32 cellular contexts compared by ENCODE assay signal in the genomic region with DNA sequence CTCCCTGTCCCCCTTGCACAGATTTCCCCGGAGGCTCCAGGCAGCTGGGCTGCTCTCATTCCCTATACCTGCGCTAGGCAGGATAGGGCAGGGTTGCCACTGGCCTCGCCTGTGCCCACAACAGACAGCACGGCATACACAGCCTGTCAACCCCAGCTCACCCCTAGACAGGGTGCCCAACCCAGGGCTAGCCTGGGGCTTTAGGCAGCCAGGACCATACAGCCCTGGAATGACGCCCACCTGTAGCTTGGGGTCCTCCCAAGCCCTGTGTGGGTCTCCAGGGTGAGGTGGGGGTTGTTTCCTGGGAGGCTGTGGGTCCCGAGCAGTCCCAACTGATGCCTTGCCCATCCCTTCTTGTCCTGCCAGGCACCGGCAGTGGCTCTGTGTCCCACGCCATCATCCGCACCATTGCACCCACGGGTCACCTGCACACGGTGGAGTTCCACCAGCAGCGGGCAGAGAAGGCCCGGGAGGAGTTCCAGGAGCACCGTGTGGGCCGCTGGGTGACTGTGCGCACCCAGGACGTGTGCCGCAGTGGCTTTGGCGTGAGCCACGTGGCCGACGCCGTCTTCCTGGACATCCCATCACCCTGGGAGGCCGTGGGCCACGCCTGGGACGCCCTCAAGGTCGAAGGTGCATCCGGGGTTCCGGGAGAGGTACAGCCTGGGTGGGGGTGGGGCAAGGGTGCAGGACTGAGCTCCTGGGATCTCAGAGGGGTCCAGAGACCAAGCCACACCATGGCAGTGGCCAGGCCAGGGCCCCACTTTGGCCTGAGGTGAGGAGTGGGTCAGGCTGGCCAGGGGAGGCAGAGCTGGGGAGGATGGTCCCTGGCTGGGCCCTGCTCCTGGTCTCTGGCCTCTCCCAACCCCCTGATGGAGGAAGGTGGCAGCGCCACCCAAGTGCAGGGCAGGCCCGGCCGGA. TPM values are rescaled to one million over a fixed set of nuclear protein-coding genes. Genes with fewer than 3 reads are reported as not detected.
A peak's percentile ranks its signal among the peaks of the same experiment; 100 is the strongest.
DNase-seq lines count a peak whose midpoint lies in the region; ATAC-seq, FAIRE-seq and TF ChIP-seq lines count a peak whose summit lies in the region.
"Had no signal": no experiment of that assay in that cellular context is flagged by ENCODE, and none has a peak within 500 bp of the region (broad histone marks: within the 10 kb centered on the region; RNA-seq: fewer than 3 reads in every experiment).

No MANE protein-coding gene starts in this region.

- intact Hi-C loops in GM12878 (cut with micrococcal nuclease; ENCODE audit: unreplicated experiment): no loop called here

- TF ChIP-seq RAD21 in GM12878 (IDR thresholded peaks at IDR 0.05; ENCODE audit: insufficient read depth, low read depth, low read length): no peak

- peak overlapping the region; percentile 100 for H3K27ac ChIP-seq in RWPE1
- H3K27ac ChIP-seq in GM12878 (ENCODE audit: control insufficient read depth, insufficient read depth): no peak overlapping the region
- peak overlapping the region; percentile 90 for H3K27ac ChIP-seq in muscle layer of colon (ENCODE audit: low read depth, low read length)
- peak overlapping the region; percentile 65 to 73 for H3K27ac ChIP-seq in thoracic aorta
- H3K27ac ChIP-seq in WERI-Rb-1: no peak overlapping the region
- H3K27ac ChIP-seq: epithelial cell of prostate, left lung, PC-9 had no signal

- H3K4me3 Mint-ChIP-seq in mesothelial cell of epicardium: no peak overlapping the region
- H3K4me3 Mint-ChIP-seq: GM23338; HFFc6; T-helper 1 cell treated with Interleukin-12 subunit alpha and Interleukin-12 subunit beta and Interleukin-4 antibody, amounts not matched to agents 30 μg/mL and 1 μg/mL, for 36 hours had no signal

- H3K27ac Mint-ChIP-seq in mesothelial cell of epicardium: no peak overlapping the region
- H3K27ac Mint-ChIP-seq: GM23338; HFFc6; memory B cell; progenitor cell of endocrine pancreas; T-helper 1 cell treated with Interleukin-12 subunit alpha and Interleukin-12 subunit beta and Interleukin-4 antibody, amounts not matched to agents 30 μg/mL and 1 μg/mL, for 36 hours had no signal

- peaks cover 0 to 6% of the 10 kb centered on the region in 2 experiments; a peak in 2 of 4 replicates for H3K36me3 ChIP-seq in GM12878 (ENCODE audit: control insufficient read depth in 2 of 2, insufficient read depth in 2 of 2, low read length in 1 of 2)
- peaks cover 14% of the 10 kb centered on the region for H3K36me3 ChIP-seq in muscle layer of colon (ENCODE audit: insufficient read depth, low read length)
- H3K36me3 ChIP-seq in thoracic aorta: peaks cover 3% of the 10 kb centered on the region
- peaks cover 29% of the 10 kb centered on the region for H3K36me3 ChIP-seq in WERI-Rb-1

- H3K79me2 ChIP-seq in GM12878 (ENCODE audit: control insufficient read depth, insufficient read depth, low read length): peaks cover 30% of the 10 kb centered on the region

- DNase-seq in RWPE1 (ENCODE audit: low spot score) (no peak), GM12878 (ENCODE audit: low read depth, low spot score) (no peak), thoracic aorta (ENCODE audit: low spot score) (no peak), WERI-Rb-1 (no peak), cerebellar nuclear complex (lab: John Stamatoyannopoulos, UW) (no peak), mesothelial cell of epicardium (ENCODE audit: low spot score in 2 of 2, unreplicated experiment in 2 of 2) (no peak)
- DNase-seq: activated CD4-positive, alpha-beta T cell treated with anti-CD3 and anti-CD28 coated beads, Interleukin-2, amount 50 U/mL, for 48 hours; COR-L47; DMS79; effector CD8-positive, alpha-beta T cell; HFFc6; IMR-90; left lung; NCI-H2107; PC-9; Right ventricle myocardium superior; stimulated activated naive CD4-positive, alpha-beta T cell had no signal

- RAD21 ChIA-PET in GM12878 (lab: Charles Lee; ENCODE audit: unreplicated experiment): interaction anchor here (1.0 kb wide), 1 partner anchor 14 kb away, joined by 3 read pairs; no protein-coding TSS in a partner anchor

- H3K4me1 Mint-ChIP-seq in mesothelial cell of epicardium: peaks cover 21% of the 10 kb centered on the region

- H3K36me3 Mint-ChIP-seq in mesothelial cell of epicardium: no peaks in the 10 kb centered on the region
- H3K36me3 Mint-ChIP-seq: activated naive CD4-positive, alpha-beta T cell treated with anti-CD3 and anti-CD28 coated beads, Interleukin-2, amount 50 U/mL, for 24 hours had no signal

- H3K27me3 ChIP-seq in GM12878 (replicated peaks in 1 of 2; ENCODE audit: control insufficient read depth in 2 of 2, insufficient read depth in 2 of 2, low read length in 1 of 2) (no peaks in the 10 kb centered on the region), muscle layer of colon (ENCODE audit: control insufficient read depth in 1 of 2, insufficient read depth in 2 of 2, low read length in 2 of 2) (no peaks in the 10 kb centered on the region), thoracic aorta (replicated peaks; ENCODE audit: insufficient read depth) (no peaks in the 10 kb centered on the region), WERI-Rb-1 (ENCODE audit: insufficient read depth, low read depth, severe bottlenecking) (no peaks in the 10 kb centered on the region)
- H3K27me3 ChIP-seq: BLaER1 treated with 17β-estradiol and CSF1 and Interleukin-3, amounts not matched to agents 10 nM and 100 nM; left lung; testis had no signal

- no peaks in the 10 kb centered on the region for H3K9me3 ChIP-seq in GM12878 (replicated peaks; ENCODE audit: control insufficient read depth, insufficient read depth, low read length)
- H3K9me3 ChIP-seq in muscle layer of colon (ENCODE audit: low read length): no peaks in the 10 kb centered on the region
- H3K9me3 ChIP-seq in thoracic aorta: no peaks in the 10 kb centered on the region
- H3K9me3 ChIP-seq in WERI-Rb-1 (ENCODE audit: severe bottlenecking): no peaks in the 10 kb centered on the region
- H3K9me3 ChIP-seq: BLaER1 treated with 17β-estradiol and CSF1 and Interleukin-3, amounts not matched to agents 10 nM and 100 nM; left lung; testis had no signal

- WGBS in GM12878 (ENCODE audit: insufficient coverage, insufficient replicate concordance, low lambda C conversion rate, missing lambda C conversion rate): 94% methylated on average over 29 of the region's 32 CpGs

- CTCF ChIA-PET in RWPE1 (lab: Yijun Ruan, JAX): no interaction called here
- CTCF ChIA-PET in GM12878 (lab: Yijun Ruan, JAX): no interaction called here

- no peak overlapping the region for H3K4me2 ChIP-seq in GM12878 (ENCODE audit: control insufficient read depth, insufficient read depth)
- H3K4me2 ChIP-seq: GM23338, PC-9 had no signal

- H3K9ac ChIP-seq in GM12878 (ENCODE audit: control insufficient read depth, insufficient read depth, low read length) (no peak overlapping the region), muscle layer of colon (ENCODE audit: low read length) (no peak overlapping the region)

- in situ Hi-C loops in GM12878 (cut with MboI): no loop called here

- SMC1A ChIA-PET in GM12878 (lab: Charles Lee; ENCODE audit: uncharacterized antibody, unreplicated experiment): no interaction called here

- no peak overlapping the region for H2AFZ ChIP-seq in GM12878 (ENCODE audit: control insufficient read depth, low read depth, low read length)
- H2AFZ ChIP-seq: GM23338, PC-9 had no signal

- no peak for TF ChIP-seq CTCF in RWPE1 (conservative IDR thresholded peaks at IDR 0.05; ENCODE audit: low read depth)
- no peak for TF ChIP-seq CTCF in GM12878 (IDR thresholded peaks at IDR 0.05 in 2 of 3, conservative IDR thresholded peaks at IDR 0.05 in 1 of 3; ENCODE audit: control insufficient read depth in 2 of 3, extremely low read depth in 1 of 3, insufficient read depth in 1 of 3, low read depth in 3 of 3, low read length in 3 of 3)
- TF ChIP-seq CTCF in thoracic aorta (IDR thresholded peaks at IDR 0.05): no peak
- TF ChIP-seq CTCF in WERI-Rb-1 (IDR thresholded peaks at IDR 0.05; ENCODE audit: low read depth, low read length): no peak
- no peak for TF ChIP-seq CTCF in mesothelial cell of epicardium (IDR thresholded peaks at IDR 0.05; ENCODE audit: unreplicated experiment)

- no peaks in the 10 kb centered on the region for H3K9me3 Mint-ChIP-seq in mesothelial cell of epicardium
- H3K9me3 Mint-ChIP-seq: activated naive CD4-positive, alpha-beta T cell treated with anti-CD3 and anti-CD28 coated beads, Interleukin-2, amount 50 U/mL, for 24 hours; activated T-helper 17 cell treated with anti-CD3 and anti-CD28 coated beads, Interleukin-2, amount 50 U/mL, for 72 hours; GM23338; HFFc6; memory B cell; T-helper 1 cell treated with Interleukin-12 subunit alpha and Interleukin-12 subunit beta and Interleukin-4 antibody, amounts not matched to agents 30 μg/mL and 1 μg/mL, for 36 hours had no signal

- H4K20me1 ChIP-seq in GM12878 (ENCODE audit: control insufficient read depth, insufficient read depth): no peaks in the 10 kb centered on the region

- FAIRE-seq in GM12878 (lab: Jason Lieb, UNC): no peak
- FAIRE-seq: bronchial epithelial cell, colon, islet of Langerhans, TTC549 had no signal

- no peak for TF ChIP-seq EP300 in GM12878 (IDR thresholded peaks at IDR 0.05; ENCODE audit: borderline replicate concordance in 1 of 2, control insufficient read depth in 1 of 2, low read depth in 2 of 2, low read length in 2 of 2)

- H3K27me3 Mint-ChIP-seq in mesothelial cell of epicardium (ENCODE audit: low read depth): no peaks in the 10 kb centered on the region
- H3K27me3 Mint-ChIP-seq: activated naive CD4-positive, alpha-beta T cell treated with anti-CD3 and anti-CD28 coated beads, Interleukin-2, amount 50 U/mL, for 24 hours; activated T-helper 17 cell treated with anti-CD3 and anti-CD28 coated beads, Interleukin-2, amount 50 U/mL, for 72 hours; memory B cell; progenitor cell of endocrine pancreas had no signal

- 0 out of 2 replicates have a peak, but pooled peaks have one; percentile 9 for TF ChIP-seq POLR2A in GM12878 (IDR thresholded peaks at IDR 0.05; ENCODE audit: low read depth, low read length)

- ATAC-seq in GM12878 (no peak), thoracic aorta (ENCODE audit: insufficient number of reproducible peaks, low FRiP score, low read depth) (no peak)
- ATAC-seq: activated T-helper 17 cell treated with anti-CD3 and anti-CD28 coated beads, Interleukin-2, amount 50 U/mL, for 72 hours; GM23338; left lung; SK-N-SH treated with all-trans-retinoic acid at 6 μM for 48 hours had no signal

- BruUV-seq in GM12878 (replicated peaks; lab: Mats Ljungman, UMichigan): no TSS peak

- POLR2A ChIA-PET in RWPE1 (lab: Yijun Ruan, JAX; ENCODE audit: low non-redundant PET): no interaction called here
- POLR2A ChIA-PET in GM12878 (lab: Charles Lee): interaction anchor here (0.6 kb wide), 1 partner anchor 904 kb away, joined by 3 read pairs; no protein-coding TSS in a partner anchor

- peaks cover 14% of the 10 kb centered on the region for H3K4me1 ChIP-seq in GM12878 (ENCODE audit: control insufficient read depth, insufficient read depth, low read length)
- H3K4me1 ChIP-seq in muscle layer of colon (ENCODE audit: insufficient read depth, low read length): peaks cover 82% of the 10 kb centered on the region
- peaks cover 21 to 56% of the 10 kb centered on the region in 2 donors for H3K4me1 ChIP-seq in thoracic aorta (ENCODE audit: control insufficient read depth in 1 of 2, low read depth in 2 of 2)

- no peak overlapping the region for H3K4me3 ChIP-seq in GM12878
- H3K4me3 ChIP-seq in muscle layer of colon (ENCODE audit: low read depth in 1 of 2, low read length in 2 of 2): no peak overlapping the region
- H3K4me3 ChIP-seq in thoracic aorta: no peak overlapping the region
- no peak overlapping the region for H3K4me3 ChIP-seq in WERI-Rb-1 (ENCODE audit: low read depth, low read length)
- H3K4me3 ChIP-seq: BLaER1 treated with 17β-estradiol and CSF1 and Interleukin-3, amounts not matched to agents 10 nM and 100 nM; GM23338; left lung; PC-9; testis had no signal

RNA-seq across cellular contexts. Expression of a gene that starts 3.5 kb away (rescaled TPM):
- total RNA-seq in GM12878 (2013; cell fraction: nucleolus; rRNA removed): 23.5 and 27.2 TPM in 2 replicates
- 13.5 and 18.2 TPM in 2 replicates for total RNA-seq in GM12878 (2014; rRNA removed)
- 3.7 and 4.7 TPM in 2 replicates for total RNA-seq in GM12878 (2014; rRNA removed; fragmentation: Illumina TruSeq; extraction: Trizol)
- 15.6 and 17.9 TPM in 2 replicates for total RNA-seq in GM12878 (2021)
- 2.0 TPM for polyA plus RNA-seq in GM12878 (2011; ENCODE audit: low read depth)
- polyA plus RNA-seq in GM12878 (2011; rRNA removed): 2.4 and 5.1 TPM in 2 replicates
- 9.0 and 16.6 TPM in 2 replicates for polyA plus RNA-seq in GM12878 (2011; cell fraction: cytosol; rRNA removed)
- 49.7 and 52.9 TPM in 2 replicates for polyA plus RNA-seq in GM12878 (2011; cell fraction: nucleus; rRNA removed)
- 5.6 and 7.1 TPM in 2 replicates for polyA plus RNA-seq in GM12878 (2012)
- polyA plus RNA-seq in GM12878 (2014; fragmentation: Illumina TruSeq; extraction: Trizol): 0.46 and 1.4 TPM in 2 replicates
- polyA plus RNA-seq in GM12878 (2014; fragmentation: Nextera tagmentation; extraction: Ambion mirVana): under 1 TPM; 0.11 to 0.38 TPM
- polyA plus RNA-seq in GM12878 (2014; rRNA removed): 17.6 and 20.4 TPM in 2 replicates
- polyA plus RNA-seq in GM12878 (2016; fragmentation: Nextera tagmentation; extraction: Ambion mirVana): 10 to 100 TPM; 19.8 to 21.9 TPM
- 3.9 and 9.5 TPM in 2 replicates for polyA minus RNA-seq in GM12878 (2011; rRNA and poly(A)+ RNA removed)
- 4.0 and 4.1 TPM in 2 replicates for polyA minus RNA-seq in GM12878 (2011; cell fraction: cytosol; rRNA and poly(A)+ RNA removed)
- 15.0 and 25.7 TPM in 2 replicates for polyA minus RNA-seq in GM12878 (2011; cell fraction: nucleus; rRNA and poly(A)+ RNA removed)
- total RNA-seq in thoracic aorta: 10 to 100 TPM; 18.6 to 18.8 TPM
- total RNA-seq in mesothelial cell of epicardium: 8.7 to 9.5 TPM (median 9.5 TPM) in 3 replicates

RNA-seq across cellular contexts. Expression of a gene that starts 9.8 kb away (rescaled TPM):
- 5.2 and 8.1 TPM in 2 replicates for total RNA-seq in GM12878 (2013; cell fraction: nucleolus; rRNA removed)
- total RNA-seq in GM12878 (2014; rRNA removed) (2.0 and 5.2 TPM in 2 replicates), GM12878 (2014; rRNA removed; fragmentation: Illumina TruSeq; extraction: Trizol) (0.37 and 0.40 TPM in 2 replicates), GM12878 (2021) (3.6 and 5.5 TPM in 2 replicates), thoracic aorta (100 to 1,000 TPM; 109 to 159 TPM), mesothelial cell of epicardium (50.6 to 56.7 TPM (median 53.3 TPM) in 3 replicates)
- 4.6 TPM for polyA plus RNA-seq in GM12878 (2011; ENCODE audit: low read depth)
- polyA plus RNA-seq in GM12878 (2011; rRNA removed) (4.9 and 6.1 TPM in 2 replicates), GM12878 (2014; fragmentation: Illumina TruSeq; extraction: Trizol) (0.46 TPM in 1 of 2 replicates, not detected in the other), GM12878 (2014; fragmentation: Nextera tagmentation; extraction: Ambion mirVana) (under 1 TPM; 0.48 to 0.90 TPM), GM12878 (2014; rRNA removed) (2.8 and 9.0 TPM in 2 replicates), GM12878 (2016; fragmentation: Nextera tagmentation; extraction: Ambion mirVana) (1 to 10 TPM; 2.6 to 3.3 TPM)
- 8.2 and 14.3 TPM in 2 replicates for polyA plus RNA-seq in GM12878 (2011; cell fraction: cytosol; rRNA removed)
- 21.1 and 21.6 TPM in 2 replicates for polyA plus RNA-seq in GM12878 (2011; cell fraction: nucleus; rRNA removed)
- polyA plus RNA-seq in GM12878 (2012): 8.6 and 8.9 TPM in 2 replicates
- polyA minus RNA-seq in GM12878 (2011; rRNA and poly(A)+ RNA removed): 2.3 and 12.2 TPM in 2 replicates
- polyA minus RNA-seq in GM12878 (2011; cell fraction: cytosol; rRNA and poly(A)+ RNA removed): 5.2 and 7.7 TPM in 2 replicates
- 1.7 and 4.3 TPM in 2 replicates for polyA minus RNA-seq in GM12878 (2011; cell fraction: nucleus; rRNA and poly(A)+ RNA removed)

RNA-seq across cellular contexts. Expression of a gene that starts 30.0 kb away (rescaled TPM):
- total RNA-seq in GM12878 (2013; cell fraction: nucleolus; rRNA removed): 22.8 and 25.0 TPM in 2 replicates
- total RNA-seq in GM12878 (2014; rRNA removed) (17.5 and 18.5 TPM in 2 replicates), GM12878 (2014; rRNA removed; fragmentation: Illumina TruSeq; extraction: Trizol) (22.9 and 23.8 TPM in 2 replicates), GM12878 (2021) (21.4 and 22.7 TPM in 2 replicates), thoracic aorta (10 to 100 TPM; 21.0 to 34.9 TPM), mesothelial cell of epicardium (21.8 to 23.5 TPM (median 22.2 TPM) in 3 replicates)
- polyA plus RNA-seq in GM12878 (2011; ENCODE audit: low read depth): 12.5 TPM
- polyA plus RNA-seq in GM12878 (2011; rRNA removed) (10.2 and 14.2 TPM in 2 replicates), GM12878 (2014; fragmentation: Illumina TruSeq; extraction: Trizol) (25.9 and 33.9 TPM in 2 replicates), GM12878 (2014; fragmentation: Nextera tagmentation; extraction: Ambion mirVana) (10 to 100 TPM in 1 of 2 experiments, 1 to 10 TPM in 1; 9.9 to 10.9 TPM), GM12878 (2014; rRNA removed) (13.1 and 13.5 TPM in 2 replicates), GM12878 (2016; fragmentation: Nextera tagmentation; extraction: Ambion mirVana) (10 to 100 TPM; 25.7 to 30.5 TPM)
- 6.2 and 8.1 TPM in 2 replicates for polyA plus RNA-seq in GM12878 (2011; cell fraction: cytosol; rRNA removed)
- polyA plus RNA-seq in GM12878 (2011; cell fraction: nucleus; rRNA removed): 7.8 and 10.2 TPM in 2 replicates
- 12.0 and 13.3 TPM in 2 replicates for polyA plus RNA-seq in GM12878 (2012)
- 9.0 and 10.8 TPM in 2 replicates for polyA minus RNA-seq in GM12878 (2011; rRNA and poly(A)+ RNA removed)
- 6.1 and 6.8 TPM in 2 replicates for polyA minus RNA-seq in GM12878 (2011; cell fraction: cytosol; rRNA and poly(A)+ RNA removed)
- polyA minus RNA-seq in GM12878 (2011; cell fraction: nucleus; rRNA and poly(A)+ RNA removed): 4.8 and 8.7 TPM in 2 replicates

RNA-seq across cellular contexts. Expression of a gene that starts 30.3 kb away (rescaled TPM):
- 21.6 and 28.1 TPM in 2 replicates for total RNA-seq in GM12878 (2013; cell fraction: nucleolus; rRNA removed)
- total RNA-seq in GM12878 (2014; rRNA removed) (23.7 and 37.3 TPM in 2 replicates), GM12878 (2014; rRNA removed; fragmentation: Illumina TruSeq; extraction: Trizol) (22.7 and 24.2 TPM in 2 replicates), GM12878 (2021) (29.0 and 34.7 TPM in 2 replicates), thoracic aorta (10 to 100 TPM in 1 of 2 donors, 1 to 10 TPM in 1; 8.0 to 17.6 TPM), mesothelial cell of epicardium (35.4 to 38.8 TPM (median 36.0 TPM) in 3 replicates)
- 11.5 TPM for polyA plus RNA-seq in GM12878 (2011; ENCODE audit: low read depth)
- polyA plus RNA-seq in GM12878 (2011; rRNA removed) (20.5 and 29.0 TPM in 2 replicates), GM12878 (2014; fragmentation: Illumina TruSeq; extraction: Trizol) (27.4 and 30.6 TPM in 2 replicates), GM12878 (2014; fragmentation: Nextera tagmentation; extraction: Ambion mirVana) (10 to 100 TPM in 1 of 2 experiments, 1 to 10 TPM in 1; 6.1 to 11.3 TPM), GM12878 (2014; rRNA removed) (32.8 and 33.7 TPM in 2 replicates), GM12878 (2016; fragmentation: Nextera tagmentation; extraction: Ambion mirVana) (10 to 100 TPM; 67.6 to 69.5 TPM)
- polyA plus RNA-seq in GM12878 (2011; cell fraction: cytosol; rRNA removed): 15.1 and 16.3 TPM in 2 replicates
- 7.8 and 9.0 TPM in 2 replicates for polyA plus RNA-seq in GM12878 (2011; cell fraction: nucleus; rRNA removed)
- polyA plus RNA-seq in GM12878 (2012): 34.8 and 40.5 TPM in 2 replicates
- polyA minus RNA-seq in GM12878 (2011; rRNA and poly(A)+ RNA removed): 5.6 and 7.1 TPM in 2 replicates
- 2.7 and 3.8 TPM in 2 replicates for polyA minus RNA-seq in GM12878 (2011; cell fraction: cytosol; rRNA and poly(A)+ RNA removed)
- polyA minus RNA-seq in GM12878 (2011; cell fraction: nucleus; rRNA and poly(A)+ RNA removed): 8.0 and 13.8 TPM in 2 replicates

Comparison
In these comparisons a context has a peak if more than half of its experiments do, and no peak if none do; other contexts are left out.
1. H3K27ac ChIP-seq: peak in RWPE1 (single experiment), muscle layer of colon (single experiment) and thoracic aorta (2 of 2); none in GM12878 (single experiment) and WERI-Rb-1 (single experiment).